ENCODE assay signal across 8 cellular contexts in genomic region chr3:5186089-5186853, GRCh38. TPM values are rescaled to one million over a fixed set of nuclear protein-coding genes. Genes with fewer than 3 reads are reported as not detected.
DNase-seq lines count a peak whose midpoint lies in the region; ATAC-seq, FAIRE-seq and TF ChIP-seq lines count a peak whose summit lies in the region.

No MANE protein-coding gene starts in this region.

- H3K4me1 ChIP-seq in A673 (ENCODE audit: insufficient read depth, low read length, poor library complexity, severe bottlenecking) = no peaks in the 10 kb centered on the region
- H3K4me1 ChIP-seq in K562 (replicated peaks in 1 of 2; ENCODE audit: control insufficient read depth in 2 of 2, insufficient read depth in 2 of 2, low read length in 2 of 2) = peaks cover 21 to 40% of the 10 kb centered on the region in 2 experiments

- peak overlapping the region; percentile 38 to 73 (median 42) for H3K27ac Mint-ChIP-seq in nephron

- no peaks in the 10 kb centered on the region for H3K9me3 Mint-ChIP-seq in nephron

- peak overlapping the region; percentile 97 for H3K4me2 ChIP-seq in K562 (ENCODE audit: insufficient read depth, low read length)

- peak; percentile 29 for ATAC-seq in GM18517 (IDR thresholded peaks at IDR 0.05; ENCODE audit: unreplicated experiment)
- peak; percentile 2; the same call in 1 of the 3 replicates for ATAC-seq in K562
- ATAC-seq in omental fat pad (ENCODE audit: low FRiP score) = no peak

- no peak for TF ChIP-seq RAD21 in K562 (CRISPR knock-in tag; conservative IDR thresholded peaks at IDR 0.05 in 1 of 2, IDR thresholded peaks at IDR 0.05 in 1 of 2)

- peaks cover 45% of the 10 kb centered on the region for H3K79me2 ChIP-seq in K562 (ENCODE audit: control insufficient read depth, insufficient read depth, low read length)

- peaks cover 14% of the 10 kb centered on the region for H4K20me1 ChIP-seq in K562 (replicated peaks; ENCODE audit: control insufficient read depth, insufficient read depth, low read length)

- H3K4me3 ChIP-seq in A673 (ENCODE audit: low read depth, low read length, poor library complexity, severe bottlenecking) (peak overlapping the region; percentile 73), K562 (peak overlapping the region; percentile 87)

- in situ Hi-C loops in K562 (cut with MboI) = no loop called here

- H3K4me1 Mint-ChIP-seq in nephron = peaks cover 30% of the 10 kb centered on the region

- POLR2A ChIA-PET in A673 (lab: Charles Lee; ENCODE audit: low non-redundant PET) = no interaction called here
- POLR2A ChIA-PET in K562 (lab: Yijun Ruan, JAX) = interaction anchor here (0.6 to 4.3 kb wide), 11 partner anchors 10 to 207 kb away, joined by 3 to 33 read pairs (median 5); partner anchors contain the start of gene BHLHE40

- FAIRE-seq in K562 (lab: Jason Lieb, UNC) = no peak

- peaks cover 15% of the 10 kb centered on the region for H3K36me3 Mint-ChIP-seq in nephron (ENCODE audit: low read depth)

- peak overlapping the region; percentile 89 to 98 (median 91) for H3K4me3 Mint-ChIP-seq in nephron

- H3K27me3 ChIP-seq in A673 (replicated peaks; ENCODE audit: insufficient read depth, low read depth, low read length, poor library complexity) (no peaks in the 10 kb centered on the region), K562 (ENCODE audit: control insufficient read depth in 2 of 2, insufficient read depth in 2 of 2, low read length in 2 of 2) (no peaks in the 10 kb centered on the region)

- no peak for TF ChIP-seq EP300 in K562 (IDR thresholded peaks at IDR 0.05; ENCODE audit: low read length)

- H3K27me3 Mint-ChIP-seq in nephron (ENCODE audit: low read depth) = no peaks in the 10 kb centered on the region

- intact Hi-C loops in A673 (cut with micrococcal nuclease; ENCODE audit: unreplicated experiment) (loop anchor here (5.0 kb wide), 1 partner anchor 64 kb away; the partner anchor contains the start of gene ARL8B), K562 (cut with micrococcal nuclease) (loop anchor here (2.0 to 5.0 kb wide), 5 partner anchors 63 to 474 kb away; partner anchors contain the start of genes ARL8B and BHLHE40)

- WGBS in K562 (ENCODE audit: insufficient coverage, low coverage, missing lambda C conversion rate) = 19% methylated on average over 5 of the region's 6 CpGs

- CTCF ChIA-PET in A673 (lab: Charles Lee) (interaction anchor here (1.0 kb wide), 1 partner anchor 553 kb away, joined by 3 read pairs; no protein-coding TSS in a partner anchor), K562 (lab: Yijun Ruan, JAX; ENCODE audit: low intra/inter-chr PET ratio) (no interaction called here)

- H3K36me3 ChIP-seq in A673 (ENCODE audit: insufficient read depth, low read length, poor library complexity, severe bottlenecking) (no peaks in the 10 kb centered on the region), KOPT-K1 (ENCODE audit: insufficient read depth, low read length) (peaks cover 3% of the 10 kb centered on the region; the same call in 1 of the 2 replicates), K562 (ENCODE audit: control insufficient read depth, insufficient read depth, low read length) (peaks cover 16% of the 10 kb centered on the region)

- H2AFZ ChIP-seq in K562 (ENCODE audit: low read depth, low read length) = peak overlapping the region; percentile 89

- DNase-seq in A673 (ENCODE audit: low spot score) (no peak), K562 (ENCODE audit: extremely low read depth in 1 of 4, low spot score in 3 of 4) (peak in 2 of 4 experiments; percentile 36 to 53), H4 (ENCODE audit: low spot score) (no peak), COR-L47 (lab: John Stamatoyannopoulos, UW) (no peak), omental fat pad (ENCODE audit: low spot score) (no peak)

- no peak overlapping the region for H3K27ac ChIP-seq in A673 (ENCODE audit: low read depth, low read length, poor library complexity, severe bottlenecking)
- H3K27ac ChIP-seq in KOPT-K1 (ENCODE audit: low read depth, low read length, poor library complexity, severe bottlenecking) = peak overlapping the region; percentile 8
- H3K27ac ChIP-seq in K562 (ENCODE audit: extremely low read depth, low read depth, low read length) = peak overlapping the region; percentile 97

- peaks cover 4% of the 10 kb centered on the region for H3K9me1 ChIP-seq in K562 (ENCODE audit: control insufficient read depth, insufficient read depth, low read length)

- peak; percentile 52; the same call in 1 of the 2 replicates for TF ChIP-seq POLR2A in K562 (conservative IDR thresholded peaks at IDR 0.05)

- no peak for TF ChIP-seq CTCF in A673 (conservative IDR thresholded peaks at IDR 0.05; ENCODE audit: low read depth, low read length)
- no peak for TF ChIP-seq CTCF in K562 (IDR thresholded peaks at IDR 0.05 in 2 of 3, conservative IDR thresholded peaks at IDR 0.05 in 1 of 3; ENCODE audit: insufficient read depth in 2 of 3, low read depth in 1 of 3, low read length in 3 of 3)
- TF ChIP-seq CTCF in nephron (IDR thresholded peaks at IDR 0.05; ENCODE audit: unreplicated experiment in 3 of 3) = no peak
- no peak for TF ChIP-seq CTCF in omental fat pad (IDR thresholded peaks at IDR 0.05)

- BruUV-seq in A673 (replicated peaks; lab: Mats Ljungman, UMichigan) (no TSS peak), K562 (replicated peaks; lab: Mats Ljungman, UMichigan) (no TSS peak)

- peak overlapping the region; percentile 40 to 97; a peak in 3 of 4 replicates for H3K9ac ChIP-seq in K562 (ENCODE audit: insufficient read depth in 1 of 2, low read depth in 2 of 2, low read length in 2 of 2)

- H3K9me3 ChIP-seq in A673 (ENCODE audit: low read depth, low read length, poor library complexity, severe bottlenecking) (no peaks in the 10 kb centered on the region), KOPT-K1 (ENCODE audit: insufficient read depth, low read length, poor library complexity, severe bottlenecking) (no peaks in the 10 kb centered on the region), K562 (replicated peaks; ENCODE audit: control insufficient read depth, insufficient read depth, low read depth, low read length) (no peaks in the 10 kb centered on the region)

TF ChIP-seq in K562, 482 proteins besides CTCF, POLR2A, EP300 and RAD21 (continues in another document):
- no peak for TF ChIP-seq CREM (IDR thresholded peaks at IDR 0.05; ENCODE audit: low read depth)
- TF ChIP-seq ATF1 (CRISPR knock-in tag; IDR thresholded peaks at IDR 0.05) = no peak
- no peak for TF ChIP-seq ATF1 (tag; IDR thresholded peaks at IDR 0.05)
- TF ChIP-seq ZNF354B (CRISPR knock-in tag; IDR thresholded peaks at IDR 0.05) = no peak
- peak; percentile 62; the same call in 1 of the 2 replicates for TF ChIP-seq HBP1 (CRISPR knock-in tag; IDR thresholded peaks at IDR 0.05)
- no peak for TF ChIP-seq MXI1 (IDR thresholded peaks at IDR 0.05; ENCODE audit: low read depth, low read length)
- peak; percentile 15; the same call in 1 of the 2 replicates for TF ChIP-seq CTBP1 (IDR thresholded peaks at IDR 0.05; ENCODE audit: borderline replicate concordance)

RNA-seq across cellular contexts. Expression of gene EDEM1, which starts 1.2 kb away (rescaled TPM):
- total RNA-seq in A673 (2021) (31.4 and 32.1 TPM in 2 replicates), K562 (2014; rRNA removed) (9.3 and 17.9 TPM in 2 replicates), K562 (2014; rRNA removed; fragmentation: Illumina TruSeq; extraction: Trizol) (16.7 and 17.4 TPM in 2 replicates), K562 (2015; rRNA removed; fragmentation: Illumina TruSeq; extraction: Trizol) (11.5 and 14.3 TPM in 2 replicates), K562 (2021) (24.6 and 32.9 TPM in 2 replicates), omental fat pad (10 to 100 TPM; 32.7 to 69.4 (median 49.9) TPM)
- total RNA-seq in K562 (2011; cell fraction: chromatin; rRNA removed; ENCODE audit: low replicate concordance) = 59.6 and 88.6 TPM in 2 replicates
- 36.5 and 42.8 TPM in 2 replicates for total RNA-seq in K562 (2011; cell fraction: nucleolus; rRNA removed)
- total RNA-seq in K562 (2011; cell fraction: nucleoplasm; rRNA removed) = 58.9 and 67.9 TPM in 2 replicates
- polyA plus RNA-seq in K562 (2011; rRNA removed) (36.7 and 37.6 TPM in 2 replicates), K562 (2014; fragmentation: Illumina TruSeq; extraction: Trizol) (12.8 and 13.9 TPM in 2 replicates), K562 (2014; fragmentation: Nextera tagmentation; extraction: Ambion mirVana) (1 to 10 TPM; 6.2 to 8.8 TPM), K562 (2014; rRNA removed) (15.2 and 20.7 TPM in 2 replicates)
- polyA plus RNA-seq in K562 (2011; cell fraction: cytosol; rRNA removed) = 18.1 and 21.2 TPM in 2 replicates
- polyA plus RNA-seq in K562 (2011; cell fraction: nucleus; rRNA removed) = 32.0 and 53.9 TPM in 2 replicates
- 9.6 and 20.6 TPM in 2 replicates for polyA plus RNA-seq in K562 (2012)
- polyA minus RNA-seq in K562 (2011; rRNA and poly(A)+ RNA removed) = 42.0 and 44.5 TPM in 2 replicates
- 21.0 and 33.3 TPM in 2 replicates for polyA minus RNA-seq in K562 (2011; cell fraction: cytosol; rRNA and poly(A)+ RNA removed)
- polyA minus RNA-seq in K562 (2011; cell fraction: nucleus; rRNA and poly(A)+ RNA removed) = 24.0 and 38.5 TPM in 2 replicates
- 13.0 and 17.5 TPM in 2 replicates for total RNA-seq in H4 (2014; rRNA removed; shearing (Covaris generic))
